3 cellular contexts compared by ENCODE assay signal in the genomic region with DNA sequence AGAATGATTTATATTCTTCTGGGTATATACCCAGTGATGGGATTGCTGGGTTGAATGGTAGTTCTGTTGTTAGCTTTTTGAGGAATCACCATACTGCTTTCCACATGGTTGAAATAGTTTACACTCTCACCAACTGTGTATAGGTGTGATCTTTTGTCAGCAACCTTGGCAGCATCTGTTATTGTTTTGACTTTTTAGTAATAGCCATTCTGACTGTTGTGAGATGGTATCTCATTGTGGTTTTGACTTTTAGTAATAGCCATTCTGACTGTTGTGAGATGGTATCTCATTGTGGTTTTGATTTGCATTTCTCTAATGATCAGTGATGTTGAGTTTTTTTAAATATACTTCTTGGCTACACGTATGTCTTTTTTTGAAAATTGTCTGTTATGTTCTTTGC. TPM values are rescaled to one million over a fixed set of nuclear protein-coding genes. Genes with fewer than 3 reads are reported as not detected.
"Had no signal": no experiment of that assay in that cellular context is flagged by ENCODE, and none has a peak within 500 bp of the region (broad histone marks: within the 10 kb centered on the region; RNA-seq: fewer than 3 reads in every experiment).

No MANE protein-coding gene starts in this region.

RNA-seq across cellular contexts. Expression of a gene that starts 43.4 kb away (rescaled TPM):
- total RNA-seq: HepG2, HT-29 had no signal
- polyA plus RNA-seq: IgD-negative memory B cell had no signal
